In genomic region chr1:234114648-234115307, GRCh38 we compare ENCODE assay signal across 8 cellular contexts.
DNase-seq lines count a peak whose midpoint lies in the region; TF ChIP-seq lines count a peak whose summit lies in the region.

No MANE protein-coding gene starts in this region.

- H3K27me3 Mint-ChIP-seq in stimulated activated naive CD8-positive, alpha-beta T cell treated with anti-CD3 and anti-CD28 coated beads, Interleukin-15, Interleukin-2, amounts not matched to agents 100 ng/mL and 50 ng/mL, for 24 hours, result peaks cover 21% of the 10 kb centered on the region

- no peaks in the 10 kb centered on the region for H3K9me3 Mint-ChIP-seq in stimulated activated naive CD8-positive, alpha-beta T cell treated with anti-CD3 and anti-CD28 coated beads, Interleukin-15, Interleukin-2, amounts not matched to agents 100 ng/mL and 50 ng/mL, for 24 hours

- H3K27ac Mint-ChIP-seq in stimulated activated naive CD8-positive, alpha-beta T cell treated with anti-CD3 and anti-CD28 coated beads, Interleukin-15, Interleukin-2, amounts not matched to agents 100 ng/mL and 50 ng/mL, for 24 hours, result no peak overlapping the region

- peak; percentile 41 for DNase-seq in stimulated activated CD4-positive, alpha-beta T cell treated with anti-CD3 and anti-CD28 coated beads, Interleukin-15, amount 100 ng/mL, for 24 hours
- no peak for DNase-seq in stimulated activated CD4-positive, alpha-beta T cell treated with anti-CD3 and anti-CD28 coated beads, Interleukin-4, amount 100 ng/mL, for 4 hours
- DNase-seq in RPMI8226, result peak; percentile 48
- peak; percentile 42 to 73 for DNase-seq in T47D (ENCODE audit: low read depth in 1 of 2, low spot score in 1 of 2)
- DNase-seq in kidney glomerular epithelial cell (lab: John Stamatoyannopoulos, UW), result peak; percentile 21
- no peak for DNase-seq in islet precursor cell

- peak; percentile 81 for TF ChIP-seq CTCF in LNCAP (IDR thresholded peaks at IDR 0.05)

- peaks cover 6% of the 10 kb centered on the region for H3K4me1 Mint-ChIP-seq in stimulated activated naive CD8-positive, alpha-beta T cell treated with anti-CD3 and anti-CD28 coated beads, Interleukin-15, Interleukin-2, amounts not matched to agents 100 ng/mL and 50 ng/mL, for 24 hours (ENCODE audit: low read depth)

- no peaks in the 10 kb centered on the region for H3K36me3 Mint-ChIP-seq in stimulated activated naive CD8-positive, alpha-beta T cell treated with anti-CD3 and anti-CD28 coated beads, Interleukin-15, Interleukin-2, amounts not matched to agents 100 ng/mL and 50 ng/mL, for 24 hours (ENCODE audit: low read depth)

- peak overlapping the region; percentile 54 for H3K4me3 Mint-ChIP-seq in stimulated activated naive CD8-positive, alpha-beta T cell treated with anti-CD3 and anti-CD28 coated beads, Interleukin-15, Interleukin-2, amounts not matched to agents 100 ng/mL and 50 ng/mL, for 24 hours

- in situ Hi-C loops in T47D (cut with HindIII; ENCODE audit: low pct_unique_long_range_greater_than_20kb, low sequenced_read_pairs), result no loop called here

Comparison
In these comparisons a context has a peak if more than half of its experiments do, and no peak if none do; other contexts are left out.
1. DNase-seq: peak in stimulated activated CD4-positive, alpha-beta T cell treated with anti-CD3 and anti-CD28 coated beads, Interleukin-15, amount 100 ng/mL, for 24 hours (single experiment), RPMI8226 (single experiment), T47D (2 of 2) and kidney glomerular epithelial cell (single experiment); none in stimulated activated CD4-positive, alpha-beta T cell treated with anti-CD3 and anti-CD28 coated beads, Interleukin-4, amount 100 ng/mL, for 4 hours (0 of 2) and islet precursor cell (single experiment).